ENCODE assay signal across 8 cellular contexts in the genomic region with DNA sequence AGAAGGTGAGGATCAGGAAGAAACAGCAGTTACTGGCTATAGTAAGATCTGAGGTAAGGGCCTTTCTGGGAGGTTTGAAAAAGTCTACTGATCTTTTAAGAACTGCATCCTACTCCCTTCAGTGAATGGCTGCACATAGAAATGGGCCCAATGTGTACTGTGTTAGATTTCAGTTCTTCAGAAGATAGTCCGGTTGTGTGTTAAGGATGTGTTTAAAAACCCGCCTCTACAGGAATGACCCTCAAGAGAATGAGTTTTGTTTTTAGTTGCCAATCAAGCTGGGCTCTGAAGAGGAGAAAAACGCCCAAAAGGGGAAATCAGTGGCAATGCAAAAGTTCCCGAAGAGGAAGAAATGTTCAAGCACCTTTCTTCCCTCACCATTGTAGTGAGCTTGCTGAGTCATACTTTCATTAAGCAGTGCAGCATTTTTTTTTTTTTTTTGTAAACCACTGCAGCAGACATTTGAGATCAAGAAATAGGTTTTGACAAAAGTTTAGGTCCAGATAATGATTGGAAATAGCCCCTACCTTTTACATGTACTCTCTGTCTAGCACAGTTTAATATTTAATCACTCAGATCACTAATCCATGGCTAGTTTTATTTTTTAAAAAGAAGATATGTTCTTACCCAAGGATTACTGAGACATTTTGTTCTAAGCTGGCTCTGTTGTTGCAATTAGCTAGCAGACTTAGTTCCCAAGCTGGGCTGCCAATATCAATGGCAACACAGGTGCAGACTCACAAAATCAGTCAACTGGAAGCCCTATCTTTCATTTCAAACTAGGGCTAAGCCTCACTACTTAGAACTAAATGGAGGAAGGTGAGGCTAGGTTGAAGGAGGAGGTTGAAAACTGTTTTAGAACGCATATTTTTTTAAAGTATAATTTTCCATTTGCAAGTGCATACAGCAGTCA.
DNase-seq lines count a peak whose midpoint lies in the region; ATAC-seq and TF ChIP-seq lines count a peak whose summit lies in the region.

No MANE protein-coding gene starts in this region.

- H3K9me3 Mint-ChIP-seq in stimulated activated naive B cell treated with anti-CD40 and anti-IgM and Interleukin-4, amounts not matched to agents 10 μg/mL and 1 μg/mL and 100 μg/mL, for 72 hours = no peaks in the 10 kb centered on the region

- H3K36me3 Mint-ChIP-seq in stimulated activated naive B cell treated with anti-CD40 and anti-IgM and Interleukin-4, amounts not matched to agents 10 μg/mL and 1 μg/mL and 100 μg/mL, for 72 hours = no peaks in the 10 kb centered on the region

- in situ Hi-C loops in astrocyte of the spinal cord (cut with HindIII; ENCODE audit: low sequenced_read_pairs) = no loop called here

- no peak for TF ChIP-seq CTCF in astrocyte of the spinal cord (IDR thresholded peaks at IDR 0.05; ENCODE audit: low read depth, low read length)

- DNase-seq in NOMO-1 treated with DMSO at 0.1 percent for 48 hours (lab: John Stamatoyannopoulos, UW; ENCODE audit: unreplicated experiment) = peak; percentile 7
- no peak for DNase-seq in NOMO-1 treated with dmso at 0.1 percent for 144 hours (lab: John Stamatoyannopoulos, UW; ENCODE audit: unreplicated experiment)
- peak; percentile 10 for DNase-seq in astrocyte of the spinal cord (ENCODE audit: low read depth, low spot score)
- no peak for DNase-seq in stimulated activated naive B cell treated with anti-CD40 and anti-IgM and Interleukin-4, amounts not matched to agents 10 μg/mL and 1 μg/mL and 100 μg/mL, for 72 hours
- DNase-seq in foreskin melanocyte = no peak
- no peak for DNase-seq in SIG-M5 (lab: John Stamatoyannopoulos, UW)
- no peak for DNase-seq in activated CD4-positive, CD25-positive, alpha-beta regulatory T cell treated with anti-CD3 and anti-CD28 coated beads, Interleukin-2, amount 50 U/mL, for 72 hours

- no peak overlapping the region for H3K27ac Mint-ChIP-seq in stimulated activated naive B cell treated with anti-CD40 and anti-IgM and Interleukin-4, amounts not matched to agents 10 μg/mL and 1 μg/mL and 100 μg/mL, for 72 hours

- H3K27me3 Mint-ChIP-seq in stimulated activated naive B cell treated with anti-CD40 and anti-IgM and Interleukin-4, amounts not matched to agents 10 μg/mL and 1 μg/mL and 100 μg/mL, for 72 hours = peaks cover 5 to 14% of the 10 kb centered on the region in 2 donors

- H3K4me3 ChIP-seq in astrocyte of the spinal cord (ENCODE audit: low read depth, low read length) = no peak overlapping the region

- peaks cover 7 to 14% of the 10 kb centered on the region in 2 donors for H3K4me1 Mint-ChIP-seq in stimulated activated naive B cell treated with anti-CD40 and anti-IgM and Interleukin-4, amounts not matched to agents 10 μg/mL and 1 μg/mL and 100 μg/mL, for 72 hours

- ATAC-seq in HG03025 (IDR thresholded peaks at IDR 0.05; ENCODE audit: low FRiP score, unreplicated experiment) = peak; percentile 55
- peak; percentile 39 to 53 for ATAC-seq in stimulated activated naive B cell treated with anti-CD40 and anti-IgM and Interleukin-4, amounts not matched to agents 10 μg/mL and 1 μg/mL and 100 μg/mL, for 72 hours (replicated peaks)

- H3K4me3 Mint-ChIP-seq in stimulated activated naive B cell treated with anti-CD40 and anti-IgM and Interleukin-4, amounts not matched to agents 10 μg/mL and 1 μg/mL and 100 μg/mL, for 72 hours = no peak overlapping the region

Comparison
In these comparisons a context has a peak if more than half of its experiments do, and no peak if none do; other contexts are left out.
1. DNase-seq: peak in NOMO-1 treated with DMSO at 0.1 percent for 48 hours (single experiment) and astrocyte of the spinal cord (single experiment); none in NOMO-1 treated with dmso at 0.1 percent for 144 hours (single experiment), stimulated activated naive B cell treated with anti-CD40 and anti-IgM and Interleukin-4, amounts not matched to agents 10 μg/mL and 1 μg/mL and 100 μg/mL, for 72 hours (single experiment), foreskin melanocyte (single experiment), SIG-M5 (single experiment) and activated CD4-positive, CD25-positive, alpha-beta regulatory T cell treated with anti-CD3 and anti-CD28 coated beads, Interleukin-2, amount 50 U/mL, for 72 hours (single experiment).